ENCODE assay signal across 21 cellular contexts in the genomic region with DNA sequence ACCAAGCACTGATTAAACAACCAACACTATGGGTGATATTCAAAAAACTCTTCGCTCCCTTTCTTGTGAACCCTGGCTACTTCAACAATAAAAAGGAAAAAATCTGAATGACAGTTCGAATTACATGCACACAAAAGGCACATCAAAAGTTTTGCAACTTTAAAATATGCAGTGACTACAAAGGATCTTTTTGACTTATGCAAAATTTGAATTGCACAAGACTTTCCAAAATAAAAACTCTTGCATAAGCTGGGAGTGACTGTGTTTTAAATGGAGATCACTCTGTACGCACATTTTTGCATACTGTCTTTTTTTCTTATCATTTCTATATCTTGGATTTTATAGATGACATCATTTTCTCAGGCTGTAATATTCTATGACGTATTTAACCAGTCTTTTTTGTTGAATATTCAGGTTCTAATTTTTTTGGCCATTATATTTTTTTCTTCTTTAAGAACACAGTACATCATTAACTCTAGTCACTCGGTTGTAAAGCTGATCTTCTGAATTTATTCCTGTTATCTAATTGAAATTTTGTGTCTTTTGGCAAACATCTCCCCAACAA.
DNase-seq lines count a peak whose midpoint lies in the region; ATAC-seq, FAIRE-seq and TF ChIP-seq lines count a peak whose summit lies in the region.
"Had no signal": no experiment of that assay in that cellular context is flagged by ENCODE, and none has a peak within 500 bp of the region (broad histone marks: within the 10 kb centered on the region; RNA-seq: fewer than 3 reads in every experiment).

No MANE protein-coding gene starts in this region.

- intact Hi-C loops in lower lobe of right lung (cut with DNase I), result no loop called here

- H3K27ac ChIP-seq in foreskin keratinocyte (peak overlapping the region; percentile 13), lower lobe of right lung (no peak overlapping the region)
- H3K27ac ChIP-seq: HL-60, PC-9 had no signal

- H3K27me3 ChIP-seq in bronchial epithelial cell (ENCODE audit: control insufficient read depth, insufficient read depth, low read length) (no peaks in the 10 kb centered on the region), foreskin keratinocyte (no peaks in the 10 kb centered on the region), lower lobe of right lung (ENCODE audit: low read depth) (no peaks in the 10 kb centered on the region)

- H3K4me1 ChIP-seq in foreskin keratinocyte (peaks cover 23% of the 10 kb centered on the region), lower lobe of right lung (no peaks in the 10 kb centered on the region)

- TF ChIP-seq CTCF in AG10803 (conservative IDR thresholded peaks at IDR 0.05; ENCODE audit: low read length), result no peak
- no peak for TF ChIP-seq CTCF in bronchial epithelial cell (IDR thresholded peaks at IDR 0.05; ENCODE audit: insufficient read depth, low read length, severe bottlenecking)
- TF ChIP-seq CTCF in foreskin keratinocyte (conservative IDR thresholded peaks at IDR 0.05), result no peak
- TF ChIP-seq CTCF in lower lobe of right lung (IDR thresholded peaks at IDR 0.05), result no peak

- H3K36me3 ChIP-seq in bronchial epithelial cell (ENCODE audit: control insufficient read depth, insufficient read depth, low read length) (no peaks in the 10 kb centered on the region), lower lobe of right lung (no peaks in the 10 kb centered on the region)

- ATAC-seq in foreskin keratinocyte (no peak), GM21825 (IDR thresholded peaks at IDR 0.05; ENCODE audit: unreplicated experiment) (no peak), lower lobe of right lung (no peak)
- ATAC-seq: activated T-cell treated with anti-CD3 and anti-CD28 coated beads, Interleukin-2, amount 50 U/mL, for 4 hours had no signal

- H3K4me3 ChIP-seq in AG10803 (ENCODE audit: low read length) (no peak overlapping the region), bronchial epithelial cell (ENCODE audit: low read depth, low read length) (no peak overlapping the region), lower lobe of right lung (no peak overlapping the region)
- H3K4me3 ChIP-seq: PC-9 had no signal

- FAIRE-seq in bronchial epithelial cell (lab: Jason Lieb, UNC), result no peak
- FAIRE-seq: D721Med, H1 had no signal

- DNase-seq in AG10803 (ENCODE audit: low read depth), result peak; percentile 78
- peak; percentile 86 for DNase-seq in MV-4-11 (lab: John Stamatoyannopoulos, UW)
- DNase-seq in bronchial epithelial cell (ENCODE audit: low read depth), result peak; percentile 74
- no peak for DNase-seq in foreskin keratinocyte
- no peak for DNase-seq in middle frontal gyrus (ENCODE audit: extremely low spot score, low spot score)
- no peak for DNase-seq in NCI-H1105 treated with DMSO at 0.1 percent for 48 hours (lab: John Stamatoyannopoulos, UW)
- DNase-seq in lower lobe of right lung, result no peak
- DNase-seq: activated CD4-positive, alpha-beta T cell treated with anti-CD3 and anti-CD28 coated beads, Interleukin-2, amount 50 U/mL, for 4 hours; activated T-cell treated with anti-CD3 and anti-CD28 coated beads, Interleukin-2, amount 50 U/mL, for 4 hours; GF-D8; head of caudate nucleus; KG1; NCI-H1417 treated with DMSO at 0.1 percent for 48 hours; NCI-H510A; retina; stimulated activated CD4-positive, alpha-beta T cell treated with anti-CD3 and anti-CD28 coated beads, Interleukin-2, amount 100 ng/mL, for 24 hours had no signal

- H3K9me3 ChIP-seq in lower lobe of right lung, result no peaks in the 10 kb centered on the region

Comparison
In these comparisons a context has a peak if more than half of its experiments do, and no peak if none do; other contexts are left out.
1. DNase-seq: peak in AG10803 (single experiment), MV-4-11 (single experiment) and bronchial epithelial cell (single experiment); none in foreskin keratinocyte (0 of 2), middle frontal gyrus (single experiment), NCI-H1105 treated with DMSO at 0.1 percent for 48 hours (single experiment) and lower lobe of right lung (single experiment).